ENCODE assay signal across 14 cellular contexts in the genomic region with DNA sequence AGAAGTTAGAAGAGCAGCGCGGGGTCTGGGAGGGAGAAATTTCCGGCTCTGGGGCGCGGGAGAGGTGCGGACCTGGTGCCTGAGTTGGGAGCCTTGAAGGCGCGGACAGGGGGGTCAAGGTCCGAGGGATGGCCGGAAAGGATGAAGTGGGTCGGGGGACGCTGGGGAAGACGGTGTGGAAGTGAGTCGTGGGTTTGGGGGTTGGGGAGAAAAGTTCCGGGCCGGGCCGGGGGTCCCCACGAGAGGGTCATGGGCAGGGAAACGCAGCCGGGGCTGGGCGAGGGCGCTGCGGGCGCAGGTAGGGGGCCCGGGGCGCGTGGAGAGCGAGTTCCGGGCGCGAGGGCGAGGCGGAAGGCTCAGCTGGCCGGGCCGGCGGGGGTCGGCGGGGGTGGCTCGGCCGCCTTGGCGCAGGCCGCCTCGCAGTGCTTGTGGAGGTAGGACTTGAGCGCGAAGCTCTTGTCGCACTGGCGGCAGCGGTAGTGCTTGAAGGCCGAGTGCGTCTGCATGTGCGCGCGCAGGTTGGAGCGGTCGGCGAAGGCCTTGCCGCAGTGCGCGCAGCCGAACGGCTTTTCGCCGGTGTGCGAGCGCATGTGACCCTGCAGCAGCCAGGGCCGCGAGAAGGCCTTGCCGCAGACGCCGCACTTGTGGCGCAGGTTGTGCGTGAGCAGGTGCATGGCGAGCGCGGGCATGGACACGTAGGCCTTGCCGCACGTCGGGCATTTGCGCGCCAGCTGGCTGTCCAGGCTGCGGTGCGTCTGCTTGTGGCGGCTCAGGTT. TPM values are rescaled to one million over a fixed set of nuclear protein-coding genes. Genes with fewer than 3 reads are reported as not detected.
DNase-seq lines count a peak whose midpoint lies in the region; ATAC-seq and TF ChIP-seq lines count a peak whose summit lies in the region.
"Had no signal": no experiment of that assay in that cellular context is flagged by ENCODE, and none has a peak within 500 bp of the region (broad histone marks: within the 10 kb centered on the region; RNA-seq: fewer than 3 reads in every experiment).

No MANE protein-coding gene starts in this region.

- no peaks in the 10 kb centered on the region for H3K9me3 ChIP-seq in osteoblast (ENCODE audit: low read depth, low read length)

- H3K4me1 Mint-ChIP-seq in T-helper 1 cell treated with Interleukin-12 subunit alpha and Interleukin-12 subunit beta and Interleukin-4 antibody, amounts not matched to agents 30 μg/mL and 1 μg/mL, for 36 hours (ENCODE audit: low read depth) = peaks cover 9% of the 10 kb centered on the region

- peaks cover 68% of the 10 kb centered on the region for H3K27me3 Mint-ChIP-seq in T-helper 1 cell treated with Interleukin-12 subunit alpha and Interleukin-12 subunit beta and Interleukin-4 antibody, amounts not matched to agents 30 μg/mL and 1 μg/mL, for 36 hours (ENCODE audit: low read depth)

- peaks cover 53% of the 10 kb centered on the region for H3K27me3 ChIP-seq in osteoblast (ENCODE audit: insufficient read depth, low read length)

- ATAC-seq in HG03025 (IDR thresholded peaks at IDR 0.05; ENCODE audit: low FRiP score, unreplicated experiment) = no peak

- H3K4me3 Mint-ChIP-seq in T-helper 1 cell treated with Interleukin-12 subunit alpha and Interleukin-12 subunit beta and Interleukin-4 antibody, amounts not matched to agents 30 μg/mL and 1 μg/mL, for 36 hours = no peak overlapping the region

- H4K20me1 ChIP-seq in osteoblast (ENCODE audit: insufficient read depth, low read length) = peaks cover 3% of the 10 kb centered on the region

- H3K9me3 Mint-ChIP-seq in T-helper 1 cell treated with Interleukin-12 subunit alpha and Interleukin-12 subunit beta and Interleukin-4 antibody, amounts not matched to agents 30 μg/mL and 1 μg/mL, for 36 hours = no peaks in the 10 kb centered on the region
- H3K9me3 Mint-ChIP-seq: activated naive CD4-positive, alpha-beta T cell treated with anti-CD3 and anti-CD28 coated beads, Interleukin-2, amount 10 ng/mL, durations not matched to agents 7 days and 5 days had no signal

- no peak overlapping the region for H3K27ac ChIP-seq in osteoblast (ENCODE audit: low read depth, low read length)
- H3K27ac ChIP-seq: cardiac muscle cell, epithelial cell of prostate, parathyroid adenoma had no signal

- H3K4me2 ChIP-seq in osteoblast (ENCODE audit: insufficient read depth, low read length) = no peak overlapping the region

- no peaks in the 10 kb centered on the region for H3K36me3 ChIP-seq in osteoblast (ENCODE audit: insufficient read depth, low read length)
- H3K36me3 ChIP-seq: cardiac muscle cell had no signal

- H3K79me2 ChIP-seq in osteoblast (ENCODE audit: insufficient read depth, low read length) = no peaks in the 10 kb centered on the region

- in situ Hi-C loops in G401 (cut with HindIII; ENCODE audit: low sequenced_read_pairs) = no loop called here

- peaks cover 4% of the 10 kb centered on the region for H3K36me3 Mint-ChIP-seq in T-helper 1 cell treated with Interleukin-12 subunit alpha and Interleukin-12 subunit beta and Interleukin-4 antibody, amounts not matched to agents 30 μg/mL and 1 μg/mL, for 36 hours (ENCODE audit: low read depth)
- H3K36me3 Mint-ChIP-seq: activated naive CD4-positive, alpha-beta T cell treated with anti-CD3 and anti-CD28 coated beads, Interleukin-2, amount 10 ng/mL, durations not matched to agents 7 days and 5 days had no signal

- no peak overlapping the region for H3K4me3 ChIP-seq in epithelial cell of esophagus (ENCODE audit: low read length)
- no peak overlapping the region for H3K4me3 ChIP-seq in osteoblast (ENCODE audit: insufficient read depth, low read length)
- H3K4me3 ChIP-seq: cardiac muscle cell had no signal

- DNase-seq in activated CD4-positive, alpha-beta T cell treated with anti-CD3 and anti-CD28 coated beads for 48 hours = peak; percentile 51
- no peak for DNase-seq in activated CD4-positive, alpha-beta T cell treated with anti-CD3 and anti-CD28 coated beads, Interleukin-2, amount 50 U/mL, for 1 hour
- DNase-seq in epithelial cell of esophagus (ENCODE audit: low read depth) (peak; percentile 57), osteoblast (ENCODE audit: insufficient read length, low spot score, missing footprints) (peak; percentile 87), G401 (ENCODE audit: low spot score) (no peak), DMS 273 treated with DMSO at 0.1 percent for 48 hours (lab: John Stamatoyannopoulos, UW) (no peak)
- DNase-seq: activated naive CD4-positive, alpha-beta T cell treated with anti-CD3 and anti-CD28 coated beads, Interleukin-2, amount 10 ng/mL, durations not matched to agents 7 days and 5 days had no signal

- TF ChIP-seq CTCF in epithelial cell of esophagus (IDR thresholded peaks at IDR 0.05; ENCODE audit: insufficient read depth, low read depth, low read length, missing control alignments) = no peak
- no peak for TF ChIP-seq CTCF in osteoblast (IDR thresholded peaks at IDR 0.05; ENCODE audit: extremely low read depth, low read depth, low read length)

- peak overlapping the region; percentile 55 for H3K27ac Mint-ChIP-seq in T-helper 1 cell treated with Interleukin-12 subunit alpha and Interleukin-12 subunit beta and Interleukin-4 antibody, amounts not matched to agents 30 μg/mL and 1 μg/mL, for 36 hours

- no peak overlapping the region for H2AFZ ChIP-seq in osteoblast (ENCODE audit: low read length)
- H2AFZ ChIP-seq: parathyroid adenoma had no signal

- peaks cover 9% of the 10 kb centered on the region for H3K4me1 ChIP-seq in osteoblast (ENCODE audit: insufficient read depth, low read length)

RNA-seq across cellular contexts. Expression of a gene that starts 10.5 kb away (rescaled TPM):
- total RNA-seq in osteoblast = 60.1 and 65.1 TPM in 2 replicates
- total RNA-seq in G401 (2014; rRNA removed; shearing (Covaris generic)) = 65.4 and 70.6 TPM in 2 replicates

RNA-seq across cellular contexts. Expression of a gene that starts 12.1 kb away (rescaled TPM):
- total RNA-seq in osteoblast = not detected in 2 replicates
- total RNA-seq in G401 (2014; rRNA removed; shearing (Covaris generic)) = not detected in 2 replicates
- total RNA-seq: cardiac muscle cell, mesenteric fat pad, OCI-LY7 had no signal

RNA-seq across cellular contexts. Expression of a gene that starts 53.4 kb away (rescaled TPM):
- not detected in 2 replicates for total RNA-seq in osteoblast
- 0.10 and 3.1 TPM in 2 replicates for total RNA-seq in G401 (2014; rRNA removed; shearing (Covaris generic))
- total RNA-seq: OCI-LY7 had no signal

Comparison
In these comparisons a context has a peak if more than half of its experiments do, and no peak if none do; other contexts are left out.
1. DNase-seq: peak in activated CD4-positive, alpha-beta T cell treated with anti-CD3 and anti-CD28 coated beads for 48 hours (single experiment), epithelial cell of esophagus (single experiment) and osteoblast (single experiment); none in activated CD4-positive, alpha-beta T cell treated with anti-CD3 and anti-CD28 coated beads, Interleukin-2, amount 50 U/mL, for 1 hour (single experiment), G401 (single experiment) and DMS 273 treated with DMSO at 0.1 percent for 48 hours (single experiment).